20 cellular contexts compared by ENCODE assay signal in the genomic region with DNA sequence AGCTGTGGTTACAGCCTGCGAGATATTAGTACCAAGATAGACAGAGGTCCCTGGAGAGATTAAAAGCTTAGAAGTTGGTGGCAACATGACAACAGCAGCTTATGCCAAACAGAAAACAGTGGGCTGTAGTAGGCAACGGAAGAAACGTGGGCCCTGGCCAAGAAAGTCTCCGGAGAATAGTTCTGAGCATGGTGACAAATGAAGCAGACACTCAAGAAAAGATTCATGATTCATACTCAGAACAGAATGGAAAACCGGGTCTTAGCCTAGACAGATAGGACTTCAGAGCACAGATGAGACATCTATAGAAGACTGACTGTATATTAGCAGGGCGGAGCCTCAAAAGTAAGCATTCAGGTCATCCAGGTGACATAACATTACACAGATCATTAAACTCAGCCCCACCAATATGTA.
A peak's percentile ranks its signal among the peaks of the same experiment; 100 is the strongest.
DNase-seq lines count a peak whose midpoint lies in the region.
"Had no signal": no experiment of that assay in that cellular context is flagged by ENCODE, and none has a peak within 500 bp of the region (broad histone marks: within the 10 kb centered on the region; RNA-seq: fewer than 3 reads in every experiment).

No MANE protein-coding gene starts in this region.

- in situ Hi-C loops in HAP-1 (cut with MboI; ENCODE audit: low sequenced_read_pairs), result no loop called here

- no peaks in the 10 kb centered on the region for H3K9me3 ChIP-seq in HAP-1

- H3K36me3 ChIP-seq in HAP-1 (replicated peaks), result no peaks in the 10 kb centered on the region

- no peak overlapping the region for H3K4me3 ChIP-seq in HAP-1
- H3K4me3 ChIP-seq: coronary artery, PC-9, skin epidermis had no signal

- H3K4me1 ChIP-seq in HAP-1, result no peaks in the 10 kb centered on the region

- DNase-seq in NCI-H510A treated with DMSO at 0.1 percent for 48 hours (lab: John Stamatoyannopoulos, UW), result peak; percentile 15
- DNase-seq in NCI-H510A (lab: John Stamatoyannopoulos, UW), result no peak
- DNase-seq in NCI-H748 treated with DMSO at 0.1 percent for 48 hours (lab: John Stamatoyannopoulos, UW), result peak; percentile 28
- DNase-seq in epithelial cell of prostate (ENCODE audit: low read depth, low spot score), result peak; percentile 40
- no peak for DNase-seq in stimulated activated CD4-positive, alpha-beta T cell treated with anti-CD3 and anti-CD28 coated beads, Interleukin-4, amount 100 ng/mL, for 24 hours
- DNase-seq in HAP-1 (ENCODE audit: low spot score in 2 of 2), result no peak
- DNase-seq in RKO (ENCODE audit: low spot score), result no peak
- DNase-seq in iPS-NIHi11 (ENCODE audit: low spot score), result no peak
- DNase-seq: activated CD8-positive, alpha-beta memory T cell treated with anti-CD3 and anti-CD28 coated beads for 24 hours; activated T-cell treated with anti-CD3 and anti-CD28 coated beads, Interleukin-2, amount 50 U/mL, for 72 hours; DMS 273 treated with DMSO at 0.1 percent for 48 hours; KG1; natural killer cell; NCI-H2081 treated with DMSO at 0.1 percent for 48 hours; NCI-H524 treated with DMSO at 0.1 percent for 48 hours; stimulated activated CD4-positive, alpha-beta T cell treated with anti-CD3 and anti-CD28 coated beads, Interleukin-4, amount 100 ng/mL, for 1 hour; T-helper 2 cell had no signal

- no peaks in the 10 kb centered on the region for H3K27me3 ChIP-seq in HAP-1 (ENCODE audit: low read depth)

- peak overlapping the region; percentile 51 for H3K27ac ChIP-seq in epithelial cell of prostate
- H3K27ac ChIP-seq: coronary artery, PC-9, skin epidermis had no signal

Comparison
In these comparisons a context has a peak if more than half of its experiments do, and no peak if none do; other contexts are left out.
1. DNase-seq: peak in NCI-H510A treated with DMSO at 0.1 percent for 48 hours (single experiment), NCI-H748 treated with DMSO at 0.1 percent for 48 hours (single experiment) and epithelial cell of prostate (single experiment); none in NCI-H510A (single experiment), stimulated activated CD4-positive, alpha-beta T cell treated with anti-CD3 and anti-CD28 coated beads, Interleukin-4, amount 100 ng/mL, for 24 hours (single experiment), HAP-1 (0 of 2), RKO (single experiment) and iPS-NIHi11 (single experiment).